ENCODE assay signal across 8 cellular contexts in the genomic region with DNA sequence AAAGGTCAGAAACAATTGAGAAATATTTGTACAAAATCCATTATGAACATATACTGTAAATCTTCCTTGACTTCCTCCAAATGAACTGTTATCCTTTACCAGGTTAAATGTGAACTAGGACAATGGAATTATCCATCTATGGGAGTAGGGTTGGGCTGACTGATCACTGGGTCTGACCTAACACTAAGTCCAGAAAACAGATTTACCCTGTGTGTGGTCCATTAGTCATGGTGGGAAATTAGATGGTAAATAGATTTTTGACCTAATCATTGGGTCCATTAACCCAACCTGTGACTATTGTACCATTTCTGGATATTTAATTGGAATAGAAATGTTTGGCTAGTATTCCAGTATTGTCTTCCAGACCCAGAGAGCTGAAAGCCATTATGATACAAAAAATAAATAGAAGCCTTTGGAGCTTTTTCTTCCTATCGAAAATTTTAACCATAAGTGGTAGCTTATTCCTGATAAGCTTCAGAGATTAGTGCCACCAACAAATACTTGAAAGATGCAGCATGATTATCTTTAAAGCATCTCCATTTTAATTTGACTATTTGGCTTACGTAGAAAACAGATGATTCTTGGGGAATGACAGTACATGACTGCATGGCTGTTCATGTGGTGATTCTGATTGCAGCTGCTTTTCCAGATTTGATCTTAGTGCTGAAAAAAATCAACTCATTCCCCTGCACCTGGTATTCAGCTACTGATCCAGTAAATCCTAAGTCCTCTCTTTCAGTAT.
"Had no signal": no experiment of that assay in that cellular context is flagged by ENCODE, and none has a peak within 500 bp of the region (broad histone marks: within the 10 kb centered on the region; RNA-seq: fewer than 3 reads in every experiment).

No MANE protein-coding gene starts in this region.

- H3K4me3 ChIP-seq: GM23248, HAP-1 had no signal

- H3K9me3 ChIP-seq: HAP-1 had no signal

- H3K4me1 ChIP-seq: HAP-1 had no signal

- H3K27ac ChIP-seq: GM23248, HL-60 had no signal

- FAIRE-seq: HepG2 had no signal

- H3K36me3 ChIP-seq: HAP-1 had no signal

- ATAC-seq: HCT116, HepG2 had no signal

- DNase-seq: GM23248, GOT3, H7, HFFc6 had no signal
